ENCODE assay signal across 27 cellular contexts in genomic region chr6:53587291-53587690, GRCh38.
"Had no signal": no experiment of that assay in that cellular context is flagged by ENCODE, and none has a peak within 500 bp of the region (broad histone marks: within the 10 kb centered on the region; RNA-seq: fewer than 3 reads in every experiment).

No MANE protein-coding gene starts in this region.

- H3K36me3 ChIP-seq: lower lobe of right lung, neural progenitor cell, right lobe of liver, stomach, suprapubic skin, transverse colon had no signal

- H3K4me1 ChIP-seq: body of pancreas, neural progenitor cell, right lobe of liver had no signal

- H3K27me3 ChIP-seq: body of pancreas, neural progenitor cell, right lobe of liver, stomach, suprapubic skin, transverse colon had no signal

- H3K4me3 Mint-ChIP-seq: activated naive CD4-positive, alpha-beta T cell treated with anti-CD3 and anti-CD28 coated beads for 36 hours; activated T-cell treated with anti-CD3 and anti-CD28 coated beads, Interleukin-2, amount 50 U/mL, for 72 hours; dendritic cell treated with granulocyte-macrophage colony-stimulating factor and Interleukin-4, amounts not matched to agents 40 ng/mL and 50 ng/mL, for 4 days; naive thymus-derived CD4-positive, alpha-beta T cell; neural progenitor cell; stimulated activated effector memory CD8-positive, alpha-beta T cell treated with anti-CD3 and anti-CD28 coated beads, Interleukin-12 subunit alpha, Interleukin-12 subunit beta, amount 100 ng/mL, for 72 hours; WTC11 had no signal

- ATAC-seq: activated T-cell treated with anti-CD3 and anti-CD28 coated beads, Interleukin-2, amount 50 U/mL, for 72 hours; body of pancreas; left lobe of liver; lower lobe of right lung; naive thymus-derived CD4-positive, alpha-beta T cell; right lobe of liver; stimulated activated effector memory CD8-positive, alpha-beta T cell treated with anti-CD3 and anti-CD28 coated beads, Interleukin-12 subunit alpha, Interleukin-12 subunit beta, amount 100 ng/mL, for 72 hours; WTC11 had no signal

- H3K27ac ChIP-seq: body of pancreas, lower lobe of right lung, neural progenitor cell, right lobe of liver, skin epidermis, stomach, suprapubic skin, transverse colon had no signal

- DNase-seq: activated CD4-positive, alpha-beta T cell treated with anti-CD3 and anti-CD28 coated beads, Interleukin-2, amount 50 U/mL, for 48 hours; activated CD8-positive, alpha-beta memory T cell treated with anti-CD3 and anti-CD28 coated beads, Interleukin-2, amount 50 U/mL, for 48 hours; activated effector memory CD4-positive, alpha-beta T cell treated with Interleukin-2 at 50 U/mL for 16 hours; activated naive CD4-positive, alpha-beta T cell treated with anti-CD3 and anti-CD28 coated beads for 36 hours; activated T-cell treated with anti-CD3 and anti-CD28 coated beads, Interleukin-2, amount 50 U/mL, for 72 hours; anterior cingulate cortex; body of pancreas; caudate nucleus; effector CD4-positive, alpha-beta T cell; erythroblast; foreskin fibroblast; kidney; lower lobe of right lung; naive thymus-derived CD4-positive, alpha-beta T cell; posterior cingulate gyrus; right lobe of liver; stimulated activated CD4-positive, alpha-beta T cell treated with anti-CD3 and anti-CD28 coated beads, Interleukin-1b, Interleukin-23, amount 100 ng/mL, for 48 hours; stomach; T-helper 9 cell; transverse colon had no signal

- H3K9me3 ChIP-seq: body of pancreas, lower lobe of right lung, right lobe of liver, stomach, suprapubic skin, transverse colon had no signal

- H3K4me3 ChIP-seq: body of pancreas, lower lobe of right lung, neural progenitor cell, right lobe of liver, skin epidermis, stomach, suprapubic skin, transverse colon had no signal

- H3K36me3 Mint-ChIP-seq: naive thymus-derived CD4-positive, alpha-beta T cell; neural progenitor cell; stimulated activated effector memory CD8-positive, alpha-beta T cell treated with anti-CD3 and anti-CD28 coated beads, Interleukin-12 subunit alpha, Interleukin-12 subunit beta, amount 100 ng/mL, for 72 hours; WTC11 had no signal

- H3K9me3 Mint-ChIP-seq: activated naive CD4-positive, alpha-beta T cell treated with anti-CD3 and anti-CD28 coated beads for 36 hours; activated T-cell treated with anti-CD3 and anti-CD28 coated beads, Interleukin-2, amount 50 U/mL, for 72 hours; dendritic cell treated with granulocyte-macrophage colony-stimulating factor and Interleukin-4, amounts not matched to agents 40 ng/mL and 50 ng/mL, for 4 days; naive thymus-derived CD4-positive, alpha-beta T cell; neural progenitor cell; stimulated activated effector memory CD8-positive, alpha-beta T cell treated with anti-CD3 and anti-CD28 coated beads, Interleukin-12 subunit alpha, Interleukin-12 subunit beta, amount 100 ng/mL, for 72 hours; WTC11 had no signal

- H3K27me3 Mint-ChIP-seq: dendritic cell treated with granulocyte-macrophage colony-stimulating factor and Interleukin-4, amounts not matched to agents 40 ng/mL and 50 ng/mL, for 4 days had no signal

- H3K27ac Mint-ChIP-seq: activated naive CD4-positive, alpha-beta T cell treated with anti-CD3 and anti-CD28 coated beads for 36 hours; activated T-cell treated with anti-CD3 and anti-CD28 coated beads, Interleukin-2, amount 50 U/mL, for 72 hours; dendritic cell treated with granulocyte-macrophage colony-stimulating factor and Interleukin-4, amounts not matched to agents 40 ng/mL and 50 ng/mL, for 4 days; naive thymus-derived CD4-positive, alpha-beta T cell; neural progenitor cell; stimulated activated effector memory CD8-positive, alpha-beta T cell treated with anti-CD3 and anti-CD28 coated beads, Interleukin-12 subunit alpha, Interleukin-12 subunit beta, amount 100 ng/mL, for 72 hours; WTC11 had no signal
